Comparison of ENCODE assay signal across 8 cellular contexts in the genomic region with DNA sequence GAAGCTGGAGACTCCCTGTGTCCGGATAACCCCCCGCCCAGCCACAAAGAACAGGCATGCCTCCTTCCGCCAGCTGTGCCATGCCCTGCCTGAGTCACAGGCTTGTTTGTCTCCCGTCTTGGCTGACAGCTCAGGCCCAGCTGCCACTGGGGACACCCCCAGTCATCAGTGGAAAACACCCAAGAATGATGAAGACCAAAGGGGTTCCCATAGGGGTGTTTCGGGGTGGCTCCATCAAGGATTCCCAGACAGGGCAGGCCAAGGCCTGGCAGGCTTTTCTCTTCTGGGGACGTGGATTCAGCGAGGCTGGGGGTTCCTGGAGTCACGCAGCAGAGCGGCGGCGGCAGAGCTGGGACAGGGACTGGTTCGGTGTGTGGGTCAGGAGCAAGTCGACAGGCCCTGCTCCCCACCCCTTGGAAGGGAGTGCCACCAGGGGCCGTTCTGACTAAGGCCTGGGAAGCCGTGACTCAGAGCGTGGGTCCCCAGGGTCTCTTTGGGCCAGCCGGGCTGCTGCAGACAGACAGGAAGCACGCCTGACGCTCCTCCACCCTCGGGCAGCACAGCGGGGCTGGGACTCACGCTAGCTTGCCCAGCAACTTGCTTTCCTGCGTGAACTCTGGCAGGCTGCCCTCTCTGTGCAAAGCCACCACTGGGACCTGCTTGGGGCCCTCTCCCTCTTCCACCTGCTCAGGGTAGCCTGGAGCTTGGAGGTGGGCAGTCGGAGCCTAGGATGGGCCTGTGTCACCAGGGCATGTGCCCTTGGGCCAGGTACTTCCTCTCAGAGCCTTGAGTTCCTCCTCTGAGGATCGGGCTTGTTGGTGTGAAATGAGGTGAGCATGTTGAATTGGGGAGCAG. TPM values are rescaled to one million over a fixed set of nuclear protein-coding genes. Genes with fewer than 3 reads are reported as not detected.
DNase-seq lines count a peak whose midpoint lies in the region; ATAC-seq and TF ChIP-seq lines count a peak whose summit lies in the region.
"Not testable (repeated sequence)": the region's sequence is repeated elsewhere in the genome, so short reads cannot be mapped to it uniquely, and the experiment has no call there.

No MANE protein-coding gene starts in this region.

- 73% methylated on average over 3 of the region's 25 CpGs; no CpG with 5 or more reads in 1 of the 2 donors for WGBS in gastroesophageal sphincter (ENCODE audit: low coverage in 1 of 2), 2 donors

- H3K27me3 Mint-ChIP-seq in activated naive CD8-positive, alpha-beta T cell; neural progenitor cell (ENCODE audit: insufficient read depth, low read depth): not testable (repeated sequence)

- H3K4me3 ChIP-seq in RWPE2 (ENCODE audit: severe bottlenecking); gastroesophageal sphincter; neural progenitor cell: not testable (repeated sequence)

- H4K20me1 ChIP-seq in neural progenitor cell (ENCODE audit: low read depth) = not testable (repeated sequence)

- H3K79me2 ChIP-seq in neural progenitor cell (ENCODE audit: low read depth) = not testable (repeated sequence)

- TF ChIP-seq EP300 in gastroesophageal sphincter (IDR thresholded peaks at IDR 0.05) = not testable (repeated sequence)

- H3K4me1 ChIP-seq in RWPE2 (ENCODE audit: insufficient read depth, poor library complexity, severe bottlenecking) (peaks cover 15% of the 10 kb centered on the region), gastroesophageal sphincter (peaks cover 2 to 52% (median 15%) of the 10 kb centered on the region in 3 donors)
- H3K4me1 ChIP-seq in neural progenitor cell = not testable (repeated sequence)

- H3K27ac Mint-ChIP-seq in activated naive CD8-positive, alpha-beta T cell = peak overlapping the region; percentile 90
- H3K27ac Mint-ChIP-seq in neural progenitor cell = peak overlapping the region; percentile 46

- H2AFZ ChIP-seq in neural progenitor cell (replicated peaks) = not testable (repeated sequence)

- not testable (repeated sequence) for H3K36me3 Mint-ChIP-seq in activated naive CD8-positive, alpha-beta T cell; neural progenitor cell

- H3K36me3 ChIP-seq in RWPE2 (ENCODE audit: low read depth); gastroesophageal sphincter; neural progenitor cell: not testable (repeated sequence)

- ATAC-seq in GM19467 (IDR thresholded peaks at IDR 0.05; ENCODE audit: unreplicated experiment) = peak; percentile 51
- ATAC-seq in HG03139 (IDR thresholded peaks at IDR 0.05; ENCODE audit: unreplicated experiment) = peak; percentile 47
- ATAC-seq in RWPE2 (ENCODE audit: low read depth) = peak; percentile 64
- peak; percentile 79 for ATAC-seq in gastroesophageal sphincter
- peak; percentile 76 for ATAC-seq in stimulated activated naive CD8-positive, alpha-beta T cell treated with anti-CD3 and anti-CD28 coated beads, Interleukin-15, Interleukin-2, amounts not matched to agents 100 U/mL and 50 U/mL, for 24 hours

- not testable (repeated sequence) for H3K9me3 Mint-ChIP-seq in activated naive CD8-positive, alpha-beta T cell (ENCODE audit: low read depth); neural progenitor cell

- peak overlapping the region; percentile 84 for H3K27ac ChIP-seq in RWPE2 (ENCODE audit: poor library complexity, severe bottlenecking)
- peak overlapping the region in 3 of 4 donors; percentile 35 to 70 (median 65) for H3K27ac ChIP-seq in gastroesophageal sphincter
- H3K27ac ChIP-seq in neural progenitor cell = not testable (repeated sequence)

- not testable (repeated sequence) for H3K27me3 ChIP-seq in RWPE2 (ENCODE audit: insufficient read depth, poor library complexity, severe bottlenecking); gastroesophageal sphincter; neural progenitor cell

- peaks cover 25% of the 10 kb centered on the region for H3K4me1 Mint-ChIP-seq in activated naive CD8-positive, alpha-beta T cell (ENCODE audit: low read depth)
- H3K4me1 Mint-ChIP-seq in neural progenitor cell = peaks cover 15% of the 10 kb centered on the region

- peak overlapping the region; percentile 38 for H3K4me3 Mint-ChIP-seq in activated naive CD8-positive, alpha-beta T cell
- not testable (repeated sequence) for H3K4me3 Mint-ChIP-seq in neural progenitor cell

- TF ChIP-seq POLR2A in gastroesophageal sphincter (IDR thresholded peaks at IDR 0.05) = not testable (repeated sequence)

- H3K4me2 ChIP-seq in neural progenitor cell = not testable (repeated sequence)

- H3F3A ChIP-seq in neural progenitor cell (ENCODE audit: low read depth) = not testable (repeated sequence)

- DNase-seq in DMS 273 (lab: John Stamatoyannopoulos, UW; ENCODE audit: unreplicated experiment) = peak; percentile 41
- peak; percentile 90 for DNase-seq in RWPE2 (ENCODE audit: low spot score)
- DNase-seq in neural progenitor cell (ENCODE audit: low spot score) = not testable (repeated sequence)
- DNase-seq in stimulated activated naive CD8-positive, alpha-beta T cell treated with anti-CD3 and anti-CD28 coated beads, Interleukin-15, Interleukin-2, amounts not matched to agents 100 U/mL and 50 U/mL, for 24 hours = peak; percentile 81

- TF ChIP-seq CTCF in RWPE2 (IDR thresholded peaks at IDR 0.05; ENCODE audit: poor library complexity, severe bottlenecking); neural progenitor cell (IDR thresholded peaks at IDR 0.05): not testable (repeated sequence)
- peak in 1 of 4 experiments; percentile 11 for TF ChIP-seq CTCF in gastroesophageal sphincter (IDR thresholded peaks at IDR 0.05)

- H3K9ac ChIP-seq in neural progenitor cell = not testable (repeated sequence)

- H3K9me3 ChIP-seq in RWPE2 (ENCODE audit: severe bottlenecking); gastroesophageal sphincter; neural progenitor cell (ENCODE audit: low read depth): not testable (repeated sequence)

RNA-seq across cellular contexts. Expression of a gene that starts 54.3 kb away (rescaled TPM):
- total RNA-seq in gastroesophageal sphincter (1 to 10 TPM; 2.6 to 9.7 (median 4.4) TPM), neural progenitor cell (ENCODE audit: low replicate concordance) (19.2 and 56.6 TPM in 2 replicates)
